Comparison of ENCODE assay signal across 35 cellular contexts in genomic region chr14:105349992-105350391, GRCh38.
"Had no signal": no experiment of that assay in that cellular context is flagged by ENCODE, and none has a peak within 500 bp of the region (broad histone marks: within the 10 kb centered on the region; RNA-seq: fewer than 3 reads in every experiment).

No MANE protein-coding gene starts in this region.

- H3K4me1 ChIP-seq: breast epithelium had no signal

- H3K9me3 ChIP-seq: adrenal gland, body of pancreas, breast epithelium had no signal

- H3K4me3 ChIP-seq: adrenal gland, body of pancreas, breast epithelium had no signal

- ATAC-seq: activated CD8-positive, alpha-beta T cell treated with anti-CD3 and anti-CD28 coated beads for 36 hours; activated naive CD4-positive, alpha-beta T cell treated with anti-CD3 and anti-CD28 coated beads, Interleukin-2, amount 50 U/mL, for 72 hours; activated T-cell treated with anti-CD3 and anti-CD28 coated beads, Interleukin-2, amount 50 U/mL, for 4 hours; activated T-cell treated with anti-CD3 and anti-CD28 coated beads, Interleukin-2, amount 50 U/mL, for 72 hours; activated T-helper 17 cell treated with anti-CD3 and anti-CD28 coated beads, Interleukin-2, amount 50 U/mL, for 72 hours; body of pancreas had no signal

- H3K27ac Mint-ChIP-seq: activated B cell treated with CpG ODN at 0.5 μM for 24 hours; activated CD4-positive, alpha-beta memory T cell treated with anti-CD3 and anti-CD28 coated beads for 36 hours; activated CD4-positive, alpha-beta T cell treated with anti-CD3 and anti-CD28 coated beads, Interleukin-2, amount 10 ng/mL, durations not matched to agents 24 days and 14 days; activated CD8-positive, alpha-beta T cell treated with anti-CD3 and anti-CD28 coated beads for 36 hours; activated naive CD4-positive, alpha-beta T cell treated with anti-CD3 and anti-CD28 coated beads for 36 hours; activated naive CD4-positive, alpha-beta T cell treated with anti-CD3 and anti-CD28 coated beads, Interleukin-2, amount 50 U/mL, for 72 hours; activated naive CD8-positive, alpha-beta T cell treated with anti-CD3 and anti-CD28 coated beads for 36 hours; activated T-cell treated with anti-CD3 and anti-CD28 coated beads, Interleukin-2, amount 50 U/mL, for 72 hours; activated T-helper 1 cell treated with anti-CD3 and anti-CD28 coated beads, Interleukin-12 subunit alpha, Interleukin-12 subunit beta, Interleukin-2, Interleukin-4 antibody, amounts not matched to agents 30 ng/mL and 10 ng/mL and 1 ng/mL, durations not matched to agents 14 hours and 24 hours and 36 hours; activated T-helper 17 cell treated with anti-CD3 and anti-CD28 coated beads, Interleukin-2, amount 50 U/mL, for 72 hours; T-helper 1 cell treated with Interleukin-12 subunit alpha and Interleukin-12 subunit beta and Interleukin-4 antibody, amounts not matched to agents 30 μg/mL and 1 μg/mL, for 36 hours; T-helper 2 cell treated with Interferon-gamma antibody and Interleukin-4, amounts not matched to agents 5 μg/mL and 100 μg/mL, for 36 hours had no signal

- H3K4me3 Mint-ChIP-seq: activated B cell treated with CpG ODN at 0.5 μM for 24 hours; activated CD4-positive, alpha-beta memory T cell treated with anti-CD3 and anti-CD28 coated beads for 36 hours; activated CD4-positive, alpha-beta T cell treated with anti-CD3 and anti-CD28 coated beads, Interleukin-2, amount 10 ng/mL, durations not matched to agents 24 days and 14 days; activated CD8-positive, alpha-beta T cell treated with anti-CD3 and anti-CD28 coated beads for 36 hours; activated naive CD4-positive, alpha-beta T cell treated with anti-CD3 and anti-CD28 coated beads for 36 hours; activated naive CD8-positive, alpha-beta T cell treated with anti-CD3 and anti-CD28 coated beads for 36 hours; activated T-cell treated with anti-CD3 and anti-CD28 coated beads, Interleukin-2, amount 50 U/mL, for 4 hours; activated T-cell treated with anti-CD3 and anti-CD28 coated beads, Interleukin-2, amount 50 U/mL, for 72 hours; activated T-helper 1 cell treated with anti-CD3 and anti-CD28 coated beads, Interleukin-12 subunit alpha, Interleukin-12 subunit beta, Interleukin-2, Interleukin-4 antibody, amounts not matched to agents 30 ng/mL and 10 ng/mL and 1 ng/mL, durations not matched to agents 14 hours and 24 hours and 36 hours; activated T-helper 17 cell treated with anti-CD3 and anti-CD28 coated beads, Interleukin-2, amount 50 U/mL, for 72 hours; T-helper 1 cell treated with Interleukin-12 subunit alpha and Interleukin-12 subunit beta and Interleukin-4 antibody, amounts not matched to agents 30 μg/mL and 1 μg/mL, for 36 hours; T-helper 2 cell treated with Interferon-gamma antibody and Interleukin-4, amounts not matched to agents 5 μg/mL and 100 μg/mL, for 36 hours had no signal

- H3K36me3 Mint-ChIP-seq: activated naive CD8-positive, alpha-beta T cell treated with anti-CD3 and anti-CD28 coated beads for 36 hours had no signal

- H3K27ac ChIP-seq: adrenal gland, body of pancreas, brain microvascular endothelial cell, breast epithelium, VCaP had no signal

- H3K4me1 Mint-ChIP-seq: activated naive CD8-positive, alpha-beta T cell treated with anti-CD3 and anti-CD28 coated beads for 36 hours; activated T-helper 17 cell treated with anti-CD3 and anti-CD28 coated beads, Interleukin-2, amount 50 U/mL, for 72 hours had no signal

- H3K27me3 Mint-ChIP-seq: activated B cell treated with CpG ODN at 0.5 μM for 24 hours; activated CD4-positive, alpha-beta memory T cell treated with anti-CD3 and anti-CD28 coated beads for 36 hours; activated CD4-positive, alpha-beta T cell treated with anti-CD3 and anti-CD28 coated beads, Interleukin-2, amount 10 ng/mL, durations not matched to agents 24 days and 14 days; activated CD8-positive, alpha-beta T cell treated with anti-CD3 and anti-CD28 coated beads for 36 hours; activated naive CD8-positive, alpha-beta T cell treated with anti-CD3 and anti-CD28 coated beads for 36 hours; activated T-helper 17 cell treated with anti-CD3 and anti-CD28 coated beads, Interleukin-2, amount 50 U/mL, for 72 hours had no signal

- H3K36me3 ChIP-seq: brain microvascular endothelial cell, breast epithelium had no signal

- DNase-seq: activated B cell treated with CpG ODN at 0.5 μM for 24 hours; activated CD4-positive, alpha-beta memory T cell treated with anti-CD3 and anti-CD28 coated beads for 36 hours; activated CD4-positive, alpha-beta T cell treated with anti-CD3 and anti-CD28 coated beads for 4 hours; activated CD4-positive, alpha-beta T cell treated with anti-CD3 and anti-CD28 coated beads, Interleukin-2, amount 10 ng/mL, durations not matched to agents 24 days and 14 days; activated CD4-positive, alpha-beta T cell treated with anti-CD3 and anti-CD28 coated beads, Interleukin-2, amount 50 U/mL, for 4 hours; activated CD4-positive, CD25-positive, alpha-beta regulatory T cell treated with anti-CD3 and anti-CD28 coated beads, Interleukin-2, amount 50 U/mL, for 72 hours; activated CD8-positive, alpha-beta memory T cell treated with anti-CD3 and anti-CD28 coated beads, Interleukin-2, amount 50 U/mL, for 4 hours; activated CD8-positive, alpha-beta T cell treated with anti-CD3 and anti-CD28 coated beads for 36 hours; activated effector memory CD4-positive, alpha-beta T cell treated with anti-CD3 and anti-CD28 coated beads, Interleukin-2, amount 50 U/mL, for 16 hours; activated gamma-delta T cell treated with Interleukin-2 at 50 U/mL for 16 hours; activated naive CD4-positive, alpha-beta T cell; activated naive CD4-positive, alpha-beta T cell treated with anti-CD3 and anti-CD28 coated beads for 36 hours; activated naive CD4-positive, alpha-beta T cell treated with anti-CD3 and anti-CD28 coated beads, Interleukin-2, amount 50 U/mL, for 16 hours; activated naive CD8-positive, alpha-beta T cell treated with anti-CD3 and anti-CD28 coated beads for 36 hours; activated T-cell treated with anti-CD3 and anti-CD28 coated beads for 4 hours; activated T-cell treated with anti-CD3 and anti-CD28 coated beads, Interleukin-2, amount 50 U/mL, for 1 hour; activated T-cell treated with anti-CD3 and anti-CD28 coated beads, Interleukin-2, amount 50 U/mL, for 4 hours; activated T-cell treated with anti-CD3 and anti-CD28 coated beads, Interleukin-2, amount 50 U/mL, for 72 hours; adrenal gland; amniotic stem cell; body of pancreas; brain microvascular endothelial cell; central memory CD4-positive, alpha-beta T cell; T-helper 1 cell; T-helper 2 cell; T-helper 9 cell had no signal

- FAIRE-seq: astrocyte, TTC549 had no signal

- H3K9me3 Mint-ChIP-seq: activated CD4-positive, alpha-beta T cell treated with anti-CD3 and anti-CD28 coated beads, Interleukin-2, amount 10 ng/mL, durations not matched to agents 24 days and 14 days; activated T-cell treated with anti-CD3 and anti-CD28 coated beads, Interleukin-2, amount 50 U/mL, for 72 hours; activated T-helper 17 cell treated with anti-CD3 and anti-CD28 coated beads, Interleukin-2, amount 50 U/mL, for 72 hours had no signal

- H3K27me3 ChIP-seq: adrenal gland, body of pancreas, brain microvascular endothelial cell, breast epithelium had no signal
